In genomic region chr2:134405641-134406081, GRCh38 we compare ENCODE assay signal across 16 cellular contexts.
A peak's percentile ranks its signal among the peaks of the same experiment; 100 is the strongest.
DNase-seq lines count a peak whose midpoint lies in the region; ATAC-seq, FAIRE-seq and TF ChIP-seq lines count a peak whose summit lies in the region.
"Had no signal": no experiment of that assay in that cellular context is flagged by ENCODE, and none has a peak within 500 bp of the region (broad histone marks: within the 10 kb centered on the region; RNA-seq: fewer than 3 reads in every experiment).

No MANE protein-coding gene starts in this region.

- no peaks in the 10 kb centered on the region for H3K27me3 ChIP-seq in CD4-positive, alpha-beta T cell (ENCODE audit: control insufficient read depth, insufficient read depth, low read length)
- no peaks in the 10 kb centered on the region for H3K27me3 ChIP-seq in endothelial cell of umbilical vein (ENCODE audit: control insufficient read depth in 2 of 2, insufficient read depth in 2 of 2, low read length in 2 of 2)
- H3K27me3 ChIP-seq in Peyer's patch: no peaks in the 10 kb centered on the region
- H3K27me3 ChIP-seq: gastrocnemius medialis, sigmoid colon had no signal

- H3K4me2 ChIP-seq in endothelial cell of umbilical vein (ENCODE audit: insufficient read depth, low read length): no peak overlapping the region

- H3K36me3 ChIP-seq in endothelial cell of umbilical vein (ENCODE audit: control insufficient read depth in 2 of 2, extremely low read depth in 1 of 2, insufficient read depth in 2 of 2, low read length in 2 of 2) (peaks cover 0 to 4% of the 10 kb centered on the region in 2 experiments), Peyer's patch (peaks cover 0 to 20% (median 0%) of the 10 kb centered on the region in 3 donors)
- H3K36me3 ChIP-seq: gastrocnemius medialis had no signal

- CTCF ChIA-PET in CD4-positive, alpha-beta T cell (lab: Charles Lee): no interaction called here
- CTCF ChIA-PET in endothelial cell of umbilical vein (lab: Charles Lee): interaction anchor here (0.9 to 1.4 kb wide), 3 partner anchors 30 to 160 kb away, joined by 3 read pairs; no protein-coding TSS in a partner anchor

- intact Hi-C loops in CD4-positive, alpha-beta T cell (cut with DNase I, micrococcal nuclease): no loop called here
- intact Hi-C loops in endothelial cell of umbilical vein (cut with micrococcal nuclease): loop anchor here (10.0 kb wide), 1 partner anchor 279 kb away; no protein-coding TSS in a partner anchor

- no peaks in the 10 kb centered on the region for H3K9me3 ChIP-seq in CD4-positive, alpha-beta T cell (ENCODE audit: control insufficient read depth, low read length)
- H3K9me3 ChIP-seq in endothelial cell of umbilical vein (replicated peaks; ENCODE audit: control insufficient read depth, insufficient read depth, low read length) (no peaks in the 10 kb centered on the region), Peyer's patch (no peaks in the 10 kb centered on the region)
- H3K9me3 ChIP-seq: gastrocnemius medialis, sigmoid colon had no signal

- POLR2A ChIA-PET in CD4-positive, alpha-beta T cell (lab: Charles Lee): no interaction called here
- POLR2A ChIA-PET in endothelial cell of umbilical vein (lab: Charles Lee): no interaction called here

- TF ChIP-seq CTCF in CD4-positive, alpha-beta T cell (IDR thresholded peaks at IDR 0.05): no peak
- no peak for TF ChIP-seq CTCF in endothelial cell of umbilical vein (IDR thresholded peaks at IDR 0.05; ENCODE audit: extremely low read depth in 1 of 2, insufficient read depth in 1 of 2, low read depth in 1 of 2, low read length in 2 of 2)
- TF ChIP-seq CTCF in nephron progenitor cell (IDR thresholded peaks at IDR 0.05): no peak
- TF ChIP-seq CTCF in Peyer's patch (IDR thresholded peaks at IDR 0.05): no peak

- no peak for FAIRE-seq in endothelial cell of umbilical vein (lab: Jason Lieb, UNC)
- FAIRE-seq: H1 had no signal

- no TSS peak for BruUV-seq in endothelial cell of umbilical vein (replicated peaks; lab: Mats Ljungman, UMichigan)

- peaks cover 65% of the 10 kb centered on the region for H3K36me3 Mint-ChIP-seq in CD4-positive, alpha-beta T cell (ENCODE audit: low read depth)
- H3K36me3 Mint-ChIP-seq in nephron progenitor cell (ENCODE audit: low read depth): peaks cover 22% of the 10 kb centered on the region

- H3K9me3 Mint-ChIP-seq in CD4-positive, alpha-beta T cell: no peaks in the 10 kb centered on the region
- no peaks in the 10 kb centered on the region for H3K9me3 Mint-ChIP-seq in nephron progenitor cell

- H3K27me3 Mint-ChIP-seq in CD4-positive, alpha-beta T cell: no peaks in the 10 kb centered on the region
- peaks cover 3% of the 10 kb centered on the region for H3K27me3 Mint-ChIP-seq in nephron progenitor cell (ENCODE audit: low read depth, poor library complexity)

- no peak for TF ChIP-seq POLR2A in endothelial cell of umbilical vein (IDR thresholded peaks at IDR 0.05; ENCODE audit: low read depth, low read length)
- TF ChIP-seq POLR2A in Peyer's patch (IDR thresholded peaks at IDR 0.05): no peak

- no peaks in the 10 kb centered on the region for H3K79me2 ChIP-seq in endothelial cell of umbilical vein (ENCODE audit: control insufficient read depth, insufficient read depth, low read length)

- ATAC-seq in CD4-positive, alpha-beta T cell (ENCODE audit: poor library complexity): no peak
- no peak for ATAC-seq in HG03095 (IDR thresholded peaks at IDR 0.05; ENCODE audit: unreplicated experiment)
- ATAC-seq: gastrocnemius medialis had no signal

- no peaks in the 10 kb centered on the region for H4K20me1 ChIP-seq in endothelial cell of umbilical vein (replicated peaks; ENCODE audit: control insufficient read depth, extremely low read depth, insufficient read depth, low read length)

- peak overlapping the region; percentile 24 for H3K27ac Mint-ChIP-seq in CD4-positive, alpha-beta T cell
- H3K27ac Mint-ChIP-seq in nephron progenitor cell: peak overlapping the region; percentile 19

- H3K4me3 ChIP-seq in endothelial cell of umbilical vein (replicated peaks in 1 of 3; ENCODE audit: insufficient read depth in 1 of 3, low read depth in 1 of 3, low read length in 3 of 3) (no peak overlapping the region), Peyer's patch (no peak overlapping the region)
- H3K4me3 ChIP-seq: gastrocnemius medialis, sigmoid colon had no signal

- no peak overlapping the region for H3K4me3 Mint-ChIP-seq in CD4-positive, alpha-beta T cell
- H3K4me3 Mint-ChIP-seq in nephron progenitor cell: no peak overlapping the region

- no peaks in the 10 kb centered on the region for H3K9me1 ChIP-seq in endothelial cell of umbilical vein (replicated peaks; ENCODE audit: control insufficient read depth, extremely low read depth, insufficient read depth, low read length)

- peaks cover 59% of the 10 kb centered on the region for H3K4me1 ChIP-seq in endothelial cell of umbilical vein (ENCODE audit: control insufficient read depth, extremely low read depth, insufficient read depth, low read length)
- peaks cover 0 to 22% (median 0%) of the 10 kb centered on the region in 4 donors for H3K4me1 ChIP-seq in Peyer's patch

- peaks cover 54% of the 10 kb centered on the region for H3K4me1 Mint-ChIP-seq in CD4-positive, alpha-beta T cell (ENCODE audit: low read depth)
- H3K4me1 Mint-ChIP-seq in nephron progenitor cell: peaks cover 22% of the 10 kb centered on the region

- dilution Hi-C loops in endothelial cell of umbilical vein (cut with MboI; ENCODE audit: extremely low pct_ligation_motif_present, low sequenced_read_pairs): no loop called here

- no peak overlapping the region for H3K27ac ChIP-seq in CD4-positive, alpha-beta T cell (ENCODE audit: low read depth, low read length)
- H3K27ac ChIP-seq in endothelial cell of umbilical vein (ENCODE audit: insufficient read depth, low read depth, low read length) (no peak overlapping the region), Peyer's patch (no peak overlapping the region)
- H3K27ac ChIP-seq: gastrocnemius medialis, sigmoid colon, WERI-Rb-1 had no signal

- no peak overlapping the region for H3K9ac ChIP-seq in endothelial cell of umbilical vein (replicated peaks; ENCODE audit: extremely low read depth, insufficient read depth, low read length)

- DNase-seq in CD4-positive, alpha-beta T cell: no peak
- DNase-seq in M059J (ENCODE audit: low read depth) (peak; percentile 60), endothelial cell of umbilical vein (ENCODE audit: low read depth, low spot score) (no peak), nephron progenitor cell (no peak), DMS153 (lab: John Stamatoyannopoulos, UW) (no peak), SW 1271 (lab: John Stamatoyannopoulos, UW) (no peak), Peyer's patch (no peak)
- DNase-seq: activated naive CD4-positive, alpha-beta T cell treated with Interleukin-2 at 50 U/mL for 16 hours; gastrocnemius medialis; NCI-H1436; NCI-H524; sigmoid colon; stimulated activated naive CD4-positive, alpha-beta T cell; WERI-Rb-1 had no signal

- H2AFZ ChIP-seq in endothelial cell of umbilical vein (ENCODE audit: low read depth, low read length): no peak overlapping the region

TF ChIP-seq in endothelial cell of umbilical vein, 7 proteins besides CTCF, POLR2A, EP300 and RAD21:
- TF ChIP-seq FOS (IDR thresholded peaks at IDR 0.05; ENCODE audit: borderline replicate concordance, insufficient read depth, low read length): peak; percentile 22
- TF ChIP-seq EZH2 (IDR thresholded peaks at IDR 0.05; ENCODE audit: borderline replicate concordance, low read depth, low read length, severe bottlenecking): no peak
TF ChIP-seq in endothelial cell of umbilical vein: peak in this region for 1.
